Comparison of ENCODE assay signal across 1 cellular context in the genomic region with DNA sequence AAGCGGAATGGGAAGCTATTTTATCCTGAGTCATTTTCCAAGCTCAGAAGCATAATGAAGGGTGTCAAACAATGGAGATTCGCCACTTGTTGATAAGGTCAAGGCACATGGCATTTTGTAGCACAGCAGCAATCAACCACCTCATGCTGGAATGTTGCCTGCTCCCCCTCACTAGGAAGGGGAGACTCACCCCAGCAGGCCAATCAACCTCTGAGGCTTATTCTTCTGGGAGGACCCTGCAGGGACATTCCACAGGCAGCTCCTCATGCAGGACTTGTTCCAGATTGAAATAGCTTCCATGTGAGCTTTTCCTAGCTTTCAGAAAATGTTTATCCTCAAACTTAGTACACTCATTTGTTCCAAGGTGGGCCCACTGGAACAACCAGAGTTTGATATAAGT.
TF ChIP-seq lines count a peak whose summit lies in the region.

No MANE protein-coding gene starts in this region.

TF ChIP-seq in GM23338, 12 proteins besides CTCF, POLR2A, EP300 and RAD21:
- TF ChIP-seq, protein P1, sequence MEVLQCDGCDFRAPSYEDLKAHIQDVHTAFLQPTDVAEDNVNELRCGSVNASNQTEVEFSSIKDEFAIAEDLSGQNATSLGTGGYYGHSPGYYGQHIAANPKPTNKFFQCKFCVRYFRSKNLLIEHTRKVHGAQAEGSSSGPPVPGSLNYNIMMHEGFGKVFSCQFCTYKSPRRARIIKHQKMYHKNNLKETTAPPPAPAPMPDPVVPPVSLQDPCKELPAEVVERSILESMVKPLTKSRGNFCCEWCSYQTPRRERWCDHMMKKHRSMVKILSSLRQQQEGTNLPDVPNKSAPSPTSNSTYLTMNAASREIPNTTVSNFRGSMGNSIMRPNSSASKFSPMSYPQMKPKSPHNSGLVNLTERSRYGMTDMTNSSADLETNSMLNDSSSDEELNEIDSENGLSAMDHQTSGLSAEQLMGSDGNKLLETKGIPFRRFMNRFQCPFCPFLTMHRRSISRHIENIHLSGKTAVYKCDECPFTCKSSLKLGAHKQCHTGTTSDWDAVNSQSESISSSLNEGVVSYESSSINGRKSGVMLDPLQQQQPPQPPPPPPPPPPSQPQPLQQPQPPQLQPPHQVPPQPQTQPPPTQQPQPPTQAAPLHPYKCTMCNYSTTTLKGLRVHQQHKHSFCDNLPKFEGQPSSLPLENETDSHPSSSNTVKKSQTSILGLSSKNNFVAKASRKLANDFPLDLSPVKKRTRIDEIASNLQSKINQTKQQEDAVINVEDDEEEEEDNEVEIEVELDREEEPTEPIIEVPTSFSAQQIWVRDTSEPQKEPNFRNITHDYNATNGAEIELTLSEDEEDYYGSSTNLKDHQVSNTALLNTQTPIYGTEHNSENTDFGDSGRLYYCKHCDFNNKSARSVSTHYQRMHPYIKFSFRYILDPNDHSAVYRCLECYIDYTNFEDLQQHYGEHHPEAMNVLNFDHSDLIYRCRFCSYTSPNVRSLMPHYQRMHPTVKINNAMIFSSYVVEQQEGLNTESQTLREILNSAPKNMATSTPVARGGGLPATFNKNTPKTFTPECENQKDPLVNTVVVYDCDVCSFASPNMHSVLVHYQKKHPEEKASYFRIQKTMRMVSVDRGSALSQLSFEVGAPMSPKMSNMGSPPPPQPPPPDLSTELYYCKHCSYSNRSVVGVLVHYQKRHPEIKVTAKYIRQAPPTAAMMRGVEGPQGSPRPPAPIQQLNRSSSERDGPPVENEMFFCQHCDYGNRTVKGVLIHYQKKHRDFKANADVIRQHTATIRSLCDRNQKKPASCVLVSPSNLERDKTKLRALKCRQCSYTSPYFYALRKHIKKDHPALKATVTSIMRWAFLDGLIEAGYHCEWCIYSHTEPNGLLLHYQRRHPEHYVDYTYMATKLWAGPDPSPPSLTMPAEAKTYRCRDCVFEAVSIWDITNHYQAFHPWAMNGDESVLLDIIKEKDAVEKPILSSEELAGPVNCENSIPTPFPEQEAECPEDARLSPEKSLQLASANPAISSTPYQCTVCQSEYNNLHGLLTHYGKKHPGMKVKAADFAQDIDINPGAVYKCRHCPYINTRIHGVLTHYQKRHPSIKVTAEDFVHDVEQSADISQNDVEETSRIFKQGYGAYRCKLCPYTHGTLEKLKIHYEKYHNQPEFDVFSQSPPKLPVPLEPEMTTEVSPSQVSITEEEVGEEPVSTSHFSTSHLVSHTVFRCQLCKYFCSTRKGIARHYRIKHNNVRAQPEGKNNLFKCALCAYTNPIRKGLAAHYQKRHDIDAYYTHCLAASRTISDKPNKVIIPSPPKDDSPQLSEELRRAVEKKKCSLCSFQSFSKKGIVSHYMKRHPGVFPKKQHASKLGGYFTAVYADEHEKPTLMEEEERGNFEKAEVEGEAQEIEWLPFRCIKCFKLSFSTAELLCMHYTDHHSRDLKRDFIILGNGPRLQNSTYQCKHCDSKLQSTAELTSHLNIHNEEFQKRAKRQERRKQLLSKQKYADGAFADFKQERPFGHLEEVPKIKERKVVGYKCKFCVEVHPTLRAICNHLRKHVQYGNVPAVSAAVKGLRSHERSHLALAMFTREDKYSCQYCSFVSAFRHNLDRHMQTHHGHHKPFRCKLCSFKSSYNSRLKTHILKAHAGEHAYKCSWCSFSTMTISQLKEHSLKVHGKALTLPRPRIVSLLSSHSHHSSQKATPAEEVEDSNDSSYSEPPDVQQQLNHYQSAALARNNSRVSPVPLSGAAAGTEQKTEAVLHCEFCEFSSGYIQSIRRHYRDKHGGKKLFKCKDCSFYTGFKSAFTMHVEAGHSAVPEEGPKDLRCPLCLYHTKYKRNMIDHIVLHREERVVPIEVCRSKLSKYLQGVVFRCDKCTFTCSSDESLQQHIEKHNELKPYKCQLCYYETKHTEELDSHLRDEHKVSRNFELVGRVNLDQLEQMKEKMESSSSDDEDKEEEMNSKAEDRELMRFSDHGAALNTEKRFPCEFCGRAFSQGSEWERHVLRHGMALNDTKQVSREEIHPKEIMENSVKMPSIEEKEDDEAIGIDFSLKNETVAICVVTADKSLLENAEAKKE (CRISPR knock-in tag; IDR thresholded peaks at IDR 0.05): 0 out of 2 replicates have a peak, but pooled peaks have one; percentile 22
- TF ChIP-seq EZH2 (IDR thresholded peaks at IDR 0.05; ENCODE audit: low read depth, unreplicated experiment): no peak
